16 cellular contexts compared by ENCODE assay signal in the genomic region with DNA sequence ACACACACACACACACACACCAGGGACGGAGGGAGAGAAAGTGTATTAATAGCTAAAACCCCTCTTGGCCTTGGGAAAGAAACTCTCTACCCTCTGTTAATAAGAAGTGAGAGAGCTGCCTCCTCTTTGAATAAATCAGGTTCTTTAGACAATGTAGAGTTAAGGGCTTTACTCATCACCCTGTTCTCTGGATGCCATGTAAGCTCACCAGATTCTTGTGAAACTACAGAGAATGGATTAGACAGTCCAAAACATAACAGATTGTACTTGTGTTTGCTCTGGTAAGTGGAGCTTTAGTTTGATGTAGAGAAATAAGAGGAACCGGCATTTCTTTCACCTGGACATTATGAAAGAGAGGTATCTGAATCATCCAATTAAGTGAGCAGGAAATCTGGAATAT.
DNase-seq lines count a peak whose midpoint lies in the region; ATAC-seq and TF ChIP-seq lines count a peak whose summit lies in the region.
"Had no signal": no experiment of that assay in that cellular context is flagged by ENCODE, and none has a peak within 500 bp of the region (broad histone marks: within the 10 kb centered on the region; RNA-seq: fewer than 3 reads in every experiment).

No MANE protein-coding gene starts in this region.

- H4K20me1 ChIP-seq in IMR-90 (ENCODE audit: insufficient read depth, low read length) (no peaks in the 10 kb centered on the region), hepatocyte (ENCODE audit: insufficient read depth, poor library complexity, severe bottlenecking) (no peaks in the 10 kb centered on the region)

- no peak overlapping the region for H4K8ac ChIP-seq in IMR-90 (ENCODE audit: low read depth in 2 of 2, low read length in 2 of 2)
- H4K8ac ChIP-seq in mesendoderm (ENCODE audit: low read depth, low read length) = no peak overlapping the region

- BruUV-seq in IMR-90 (replicated peaks; lab: Mats Ljungman, UMichigan) (no TSS peak), Calu3 (replicated peaks; lab: Mats Ljungman, UMichigan) (no TSS peak)

- H2BK5ac ChIP-seq in IMR-90 (ENCODE audit: low read depth, low read length, poor library complexity, severe bottlenecking) = no peak overlapping the region
- no peak overlapping the region for H2BK5ac ChIP-seq in mesendoderm (ENCODE audit: low read length)

- POLR2A ChIA-PET in IMR-90 (lab: Charles Lee; ENCODE audit: unreplicated experiment) = no interaction called here

- ATAC-seq in IMR-90 (ENCODE audit: low read depth) (peak; percentile 37), HG03045 (IDR thresholded peaks at IDR 0.05; ENCODE audit: unreplicated experiment) (no peak)

- no peak overlapping the region for H2BK20ac ChIP-seq in IMR-90 (ENCODE audit: low read depth, low read length)

- dilution Hi-C loops in IMR-90 (cut with HindIII; ENCODE audit: low sequenced_read_pairs, unreplicated experiment) = no loop called here

- no peak overlapping the region for H3K56ac ChIP-seq in IMR-90 (ENCODE audit: extremely low read depth, insufficient read depth, low read length)
- H3K56ac ChIP-seq in mesendoderm (ENCODE audit: low read length) = no peak overlapping the region

- no peak for TF ChIP-seq RAD21 in IMR-90 (IDR thresholded peaks at IDR 0.05; ENCODE audit: low read length)

- no peaks in the 10 kb centered on the region for H3K9me2 ChIP-seq in hepatocyte (replicated peaks; ENCODE audit: insufficient read depth)

- intact Hi-C loops in IMR-90 (cut with micrococcal nuclease) (no loop called here), Calu3 (cut with micrococcal nuclease; ENCODE audit: unreplicated experiment) (no loop called here)

- H3K4me1 ChIP-seq in IMR-90 (ENCODE audit: control insufficient read depth, insufficient read depth, low read length) (no peaks in the 10 kb centered on the region), hepatocyte (ENCODE audit: insufficient read depth) (no peaks in the 10 kb centered on the region), mesendoderm (ENCODE audit: control insufficient read depth, low read depth, low read length) (no peaks in the 10 kb centered on the region)
- H3K4me1 ChIP-seq: BE2C, HAP-1 had no signal

- CTCF ChIA-PET in IMR-90 (lab: Yijun Ruan, JAX) (no interaction called here), Calu3 (lab: Charles Lee) (no interaction called here)

- TF ChIP-seq POLR2A in IMR-90 (IDR thresholded peaks at IDR 0.05; ENCODE audit: low read depth, low read length) = no peak

- H2BK15ac ChIP-seq in IMR-90 (ENCODE audit: low read depth, low read length) (no peak overlapping the region), mesendoderm (replicated peaks; ENCODE audit: low read depth) (no peak overlapping the region)

- H3K36me3 ChIP-seq in IMR-90 (ENCODE audit: control insufficient read depth, insufficient read depth, low read length) = no peaks in the 10 kb centered on the region
- H3K36me3 ChIP-seq in hepatocyte (replicated peaks; ENCODE audit: insufficient read depth, low read depth) = no peaks in the 10 kb centered on the region
- H3K36me3 ChIP-seq in mesendoderm (ENCODE audit: control insufficient read depth, insufficient read depth, low read length) = no peaks in the 10 kb centered on the region
- H3K36me3 ChIP-seq: BE2C, HAP-1 had no signal

- no peak overlapping the region for H3K27ac Mint-ChIP-seq in Calu3 (ENCODE audit: unreplicated experiment)
- H3K27ac Mint-ChIP-seq: CD4-positive, CD25-positive, alpha-beta regulatory T cell; CD8-positive, alpha-beta memory T cell had no signal

- H4K5ac ChIP-seq in IMR-90 (ENCODE audit: low read depth, low read length) = no peak overlapping the region
- H4K5ac ChIP-seq in mesendoderm (ENCODE audit: low read length) = no peak overlapping the region

- H3K4me2 ChIP-seq in IMR-90 (ENCODE audit: low read depth, low read length) (no peak overlapping the region), hepatocyte (peak overlapping the region; percentile 18), mesendoderm (ENCODE audit: low read length) (no peak overlapping the region)

- no peaks in the 10 kb centered on the region for H3K79me1 ChIP-seq in IMR-90 (ENCODE audit: low read depth in 1 of 2, low read length in 2 of 2)
- no peaks in the 10 kb centered on the region for H3K79me1 ChIP-seq in mesendoderm (ENCODE audit: low read length)

- no peak overlapping the region for H3K4me3 Mint-ChIP-seq in Calu3 (ENCODE audit: low read depth, unreplicated experiment)
- H3K4me3 Mint-ChIP-seq: CD4-positive, CD25-positive, alpha-beta regulatory T cell; CD8-positive, alpha-beta memory T cell; IgD-negative memory B cell had no signal

- no peak overlapping the region for H3K14ac ChIP-seq in IMR-90 (replicated peaks; ENCODE audit: low read depth, low read length)

- H3K79me2 ChIP-seq in hepatocyte (no peaks in the 10 kb centered on the region), mesendoderm (ENCODE audit: control insufficient read depth, insufficient read depth, low read length) (no peaks in the 10 kb centered on the region)

- no peaks in the 10 kb centered on the region for H3K9me3 Mint-ChIP-seq in Calu3 (ENCODE audit: low read depth, unreplicated experiment)
- H3K9me3 Mint-ChIP-seq: IgD-negative memory B cell had no signal

- TF ChIP-seq CTCF in IMR-90 (conservative IDR thresholded peaks at IDR 0.05; ENCODE audit: low read depth, low read length) = no peak
- TF ChIP-seq CTCF in hepatocyte (IDR thresholded peaks at IDR 0.05; ENCODE audit: poor library complexity) = no peak
- TF ChIP-seq CTCF in Calu3 (IDR thresholded peaks at IDR 0.05; ENCODE audit: unreplicated experiment) = no peak

- no peaks in the 10 kb centered on the region for H3K9me1 ChIP-seq in IMR-90 (ENCODE audit: insufficient read depth, low read length)

- H2BK120ac ChIP-seq in IMR-90 (ENCODE audit: low read depth, low read length) (no peak overlapping the region), mesendoderm (ENCODE audit: low read depth, low read length) (no peak overlapping the region)

- no peaks in the 10 kb centered on the region for H3K27me3 Mint-ChIP-seq in Calu3 (ENCODE audit: unreplicated experiment)
- H3K27me3 Mint-ChIP-seq: CD4-positive, CD25-positive, alpha-beta regulatory T cell; IgD-negative memory B cell had no signal

- no peak overlapping the region for H3K18ac ChIP-seq in IMR-90 (ENCODE audit: low read depth, low read length)
- no peak overlapping the region for H3K18ac ChIP-seq in mesendoderm (ENCODE audit: low read length)

- H4K91ac ChIP-seq in IMR-90 (ENCODE audit: insufficient read depth, low read depth, low read length) = no peak overlapping the region

- no peak overlapping the region for H2AK9ac ChIP-seq in IMR-90 (replicated peaks; ENCODE audit: low read depth, low read length, poor library complexity)

- H3K23ac ChIP-seq in IMR-90 (ENCODE audit: low read depth, low read length) = no peak overlapping the region
- no peak overlapping the region for H3K23ac ChIP-seq in mesendoderm (ENCODE audit: low read length)

- H3K9ac ChIP-seq in IMR-90 (ENCODE audit: low read depth, low read length) (no peak overlapping the region), mesendoderm (ENCODE audit: low read length) (no peak overlapping the region)
- H3K9ac ChIP-seq: GM23248 had no signal

- no peaks in the 10 kb centered on the region for H3K36me3 Mint-ChIP-seq in Calu3 (ENCODE audit: insufficient read depth, unreplicated experiment)
- H3K36me3 Mint-ChIP-seq: CD4-positive, CD25-positive, alpha-beta regulatory T cell; CD8-positive, alpha-beta memory T cell; IgD-negative memory B cell had no signal

- H3K27ac ChIP-seq in IMR-90 (ENCODE audit: insufficient read depth, low read length) = no peak overlapping the region
- no peak overlapping the region for H3K27ac ChIP-seq in hepatocyte
- H3K27ac ChIP-seq in mesendoderm (ENCODE audit: low read depth, low read length) = no peak overlapping the region
- H3K27ac ChIP-seq: GM23248, HL-60 had no signal

- H3K4me3 ChIP-seq in IMR-90 (ENCODE audit: insufficient read depth, low read depth, low read length) = no peak overlapping the region
- no peak overlapping the region for H3K4me3 ChIP-seq in hepatocyte
- no peak overlapping the region for H3K4me3 ChIP-seq in mesendoderm (ENCODE audit: low read length)
- H3K4me3 ChIP-seq: GM23248, HAP-1 had no signal

- H3K27me3 ChIP-seq in IMR-90 (ENCODE audit: control insufficient read depth, insufficient read depth, low read length) (no peaks in the 10 kb centered on the region), hepatocyte (no peaks in the 10 kb centered on the region), mesendoderm (ENCODE audit: insufficient read depth, low read length, poor library complexity) (no peaks in the 10 kb centered on the region)
- H3K27me3 ChIP-seq: BE2C had no signal

- no peaks in the 10 kb centered on the region for H3K4me1 Mint-ChIP-seq in Calu3 (ENCODE audit: low read depth, unreplicated experiment)
- H3K4me1 Mint-ChIP-seq: CD4-positive, CD25-positive, alpha-beta regulatory T cell; CD8-positive, alpha-beta memory T cell; IgD-negative memory B cell had no signal

- no CpG with 5 or more reads among the region's 2 CpGs for WGBS in IMR-90 (ENCODE audit: extremely low coverage in 2 of 2, insufficient read length in 1 of 2), 2 experiments
- 54% methylated on average over 2 of the region's 2 CpGs for WGBS in hepatocyte (ENCODE audit: low lambda C conversion rate, missing lambda C conversion rate)
- no CpG with 5 or more reads among the region's 2 CpGs for WGBS in mesendoderm (ENCODE audit: extremely low coverage, insufficient coverage, low lambda C conversion rate)

- in situ Hi-C loops in IMR-90 (cut with MboI; ENCODE audit: low sequenced_read_pairs) = no loop called here

- DNase-seq in IMR-90 (peak; percentile 0), NCI-H69 (lab: John Stamatoyannopoulos, UW) (peak; percentile 3), hepatocyte (ENCODE audit: low spot score) (no peak), mesendoderm (no peak), Calu3 (no peak)
- DNase-seq: ACHN; BE2C; C1 segment of cervical spinal cord; CD4-positive, CD25-positive, alpha-beta regulatory T cell; CD8-positive, alpha-beta memory T cell; COR-L47; GM23248 had no signal

- no peaks in the 10 kb centered on the region for H3K9me3 ChIP-seq in IMR-90 (ENCODE audit: control insufficient read depth, insufficient read depth, low read length)
- H3K9me3 ChIP-seq in hepatocyte (ENCODE audit: low read depth) = no peaks in the 10 kb centered on the region
- H3K9me3 ChIP-seq: BE2C, HAP-1 had no signal

- H2AK5ac ChIP-seq in IMR-90 (ENCODE audit: low read depth, low read length) = no peak overlapping the region
- no peak overlapping the region for H2AK5ac ChIP-seq in mesendoderm (ENCODE audit: low read length)

- no peak overlapping the region for H2AFZ ChIP-seq in IMR-90 (replicated peaks; ENCODE audit: low read length, poor library complexity)
- no peak overlapping the region for H2AFZ ChIP-seq in hepatocyte
- H2AFZ ChIP-seq: GM23248 had no signal

- H3K4ac ChIP-seq in IMR-90 (ENCODE audit: low read depth, low read length) = no peak overlapping the region
- no peak overlapping the region for H3K4ac ChIP-seq in mesendoderm (ENCODE audit: low read depth, low read length)

Comparison
In these comparisons a context has a peak if more than half of its experiments do, and no peak if none do; other contexts are left out.
1. DNase-seq: peak in IMR-90 (single experiment) and NCI-H69 (single experiment); none in hepatocyte (single experiment), mesendoderm (single experiment) and Calu3 (single experiment).